ENCODE assay signal across 18 cellular contexts in the genomic region with DNA sequence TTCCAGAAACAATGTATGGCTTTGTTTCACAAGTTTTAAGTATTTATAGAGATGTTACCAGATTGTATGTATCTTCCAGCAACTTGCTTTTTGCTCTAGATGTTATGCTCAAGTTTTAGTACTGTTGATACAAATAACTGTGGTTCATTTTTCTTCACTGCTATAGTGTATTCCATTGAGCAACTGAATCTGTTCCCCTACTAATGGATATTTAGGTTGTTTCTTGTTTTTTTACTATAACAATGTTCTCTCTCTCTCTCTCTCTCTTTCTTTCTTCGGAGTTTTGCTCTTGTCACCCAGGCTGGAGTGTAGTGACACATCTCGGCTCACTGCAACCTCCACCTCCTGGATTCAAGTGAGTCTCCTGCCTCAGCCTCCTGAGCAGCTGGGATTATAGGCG. TPM values are rescaled to one million over a fixed set of nuclear protein-coding genes. Genes with fewer than 3 reads are reported as not detected.
"Had no signal": no experiment of that assay in that cellular context is flagged by ENCODE, and none has a peak within 500 bp of the region (broad histone marks: within the 10 kb centered on the region; RNA-seq: fewer than 3 reads in every experiment).

No MANE protein-coding gene starts in this region.

- H3K4me2 ChIP-seq: SK-N-SH had no signal

- H3K9me3 ChIP-seq: SK-N-SH had no signal

- FAIRE-seq: HTR-8/SVneo, RCC 7860 had no signal

- H3K9ac ChIP-seq: SK-N-SH had no signal

- H3K27ac ChIP-seq: HL-60 had no signal

- DNase-seq: KBM-7, MV-4-11, NCI-H1048, NCI-H1105, NCI-H1417 treated with DMSO at 0.1 percent for 48 hours, NCI-H146, NCI-H1694 treated with DMSO at 0.1 percent for 48 hours, NCI-H1930, NCI-H526 treated with DMSO at 0.1 percent for 48 hours, NCI-H748 treated with DMSO at 0.1 percent for 48 hours, SK-N-SH, SW 1271 had no signal

RNA-seq across cellular contexts. Expression of a gene that starts 16.6 kb away (rescaled TPM):
- total RNA-seq: LHCN-M2, SK-MEL-5 had no signal
- polyA plus RNA-seq: SK-N-SH had no signal

RNA-seq across cellular contexts. Expression of a gene that starts 30.1 kb away (rescaled TPM):
- total RNA-seq: LHCN-M2, MCF 10A, SK-MEL-5 had no signal
- polyA plus RNA-seq: SK-N-SH had no signal

RNA-seq across cellular contexts. Expression of a gene that starts 44.1 kb away (rescaled TPM):
- total RNA-seq: LHCN-M2, MCF 10A, SK-MEL-5 had no signal
- polyA plus RNA-seq: SK-N-SH had no signal
